Comparison of ENCODE assay signal across 31 cellular contexts in the genomic region with DNA sequence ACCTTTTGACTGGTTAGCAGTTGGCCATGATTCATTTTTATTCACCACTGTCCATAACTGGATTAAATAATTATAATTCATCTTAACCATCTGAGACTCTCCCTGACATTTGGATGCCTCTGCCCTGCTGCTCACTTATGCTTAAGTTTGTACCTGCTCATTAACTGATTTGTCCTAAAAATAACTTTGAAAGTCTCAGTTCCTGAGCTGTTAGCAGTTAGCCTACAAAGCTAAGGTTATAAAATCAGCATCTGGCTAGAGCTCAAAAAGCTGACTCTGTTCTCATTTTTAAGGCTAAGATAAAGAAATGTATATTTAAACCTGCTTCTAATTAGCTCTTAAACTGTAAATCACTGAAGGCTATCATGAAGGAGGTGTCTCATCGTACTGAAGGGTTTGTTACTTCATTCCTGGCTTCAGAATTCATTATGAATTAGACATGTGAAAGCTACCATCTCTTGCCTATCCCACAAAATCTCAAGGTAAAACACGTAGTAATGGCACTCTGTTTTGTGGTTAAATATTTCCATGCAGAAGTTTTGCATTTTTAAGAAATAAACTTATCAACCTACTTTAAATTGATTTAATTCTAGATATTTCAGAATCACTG.
"Had no signal": no experiment of that assay in that cellular context is flagged by ENCODE, and none has a peak within 500 bp of the region (broad histone marks: within the 10 kb centered on the region; RNA-seq: fewer than 3 reads in every experiment).

No MANE protein-coding gene starts in this region.

- ATAC-seq: activated CD4-positive, CD25-positive, alpha-beta regulatory T cell treated with anti-CD3 and anti-CD28 coated beads, Interleukin-2, amount 50 U/mL, for 24 hours; effector memory CD8-positive, alpha-beta T cell; heart left ventricle; left colon; stimulated activated memory B cell treated with anti-CD40 and anti-IgM and Interleukin-4, amounts not matched to agents 10 μg/mL and 1 μg/mL and 100 μg/mL, for 72 hours had no signal

- H3K36me3 ChIP-seq: brain microvascular endothelial cell, heart left ventricle, ovary, sigmoid colon, stomach, thyroid gland, upper lobe of left lung, vagina had no signal

- H3K4me1 ChIP-seq: heart left ventricle, stomach, thyroid gland, upper lobe of left lung, vagina had no signal

- H3K9me3 ChIP-seq: heart left ventricle, ovary, sigmoid colon, thyroid gland, upper lobe of left lung, vagina had no signal

- H3K4me3 ChIP-seq: heart left ventricle, ovary, sigmoid colon, stomach, thyroid gland, upper lobe of left lung, vagina had no signal

- H3K27me3 ChIP-seq: brain microvascular endothelial cell, heart left ventricle, ovary, sigmoid colon, stomach, thyroid gland, upper lobe of left lung, vagina had no signal

- H3K27ac ChIP-seq: brain microvascular endothelial cell, heart left ventricle, ovary, sigmoid colon, stomach, thyroid gland, upper lobe of left lung, vagina, VCaP had no signal

- DNase-seq: activated CD4-positive, alpha-beta T cell treated with anti-CD3 and anti-CD28 coated beads for 48 hours; activated CD4-positive, alpha-beta T cell treated with anti-CD3 and anti-CD28 coated beads, Interleukin-2, amount 50 U/mL, for 48 hours; activated CD8-positive, alpha-beta memory T cell treated with anti-CD3 and anti-CD28 coated beads for 24 hours; activated effector memory CD4-positive, alpha-beta T cell treated with anti-CD3 and anti-CD28 coated beads, Interleukin-2, amount 50 U/mL, for 16 hours; activated naive CD4-positive, alpha-beta T cell treated with anti-CD3 and anti-CD28 coated beads, Interleukin-2, amount 10 ng/mL, durations not matched to agents 7 days and 5 days; activated naive CD8-positive, alpha-beta T cell treated with anti-CD3 and anti-CD28 coated beads, Interleukin-2, amount 10 ng/mL, durations not matched to agents 7 days and 5 days; amniotic stem cell; brain microvascular endothelial cell; cortex of kidney; effector memory CD8-positive, alpha-beta T cell; foreskin fibroblast; heart left ventricle; hypothalamus; immature natural killer cell; kidney; left colon; naive B cell; ovary; sigmoid colon; small intestine; stimulated activated CD4-positive, alpha-beta T cell treated with anti-CD3 and anti-CD28 coated beads, Interleukin-1b, Interleukin-23, amount 100 ng/mL, for 48 hours; stimulated activated CD4-positive, alpha-beta T cell treated with anti-CD3 and anti-CD28 coated beads, Interleukin-4, amount 100 ng/mL, for 4 hours; stimulated activated CD8-positive, alpha-beta memory T cell treated with anti-CD3 and anti-CD28 coated beads, Interleukin-4, amount 100 ng/mL, for 48 hours; stomach; T-helper 9 cell; thyroid gland; upper lobe of left lung had no signal
